ENCODE assay signal across 19 cellular contexts in genomic region chrX:110750526-110751189, GRCh38. TPM values are rescaled to one million over a fixed set of nuclear protein-coding genes. Genes with fewer than 3 reads are reported as not detected.
DNase-seq lines count a peak whose midpoint lies in the region; ATAC-seq and TF ChIP-seq lines count a peak whose summit lies in the region.
"Had no signal": no experiment of that assay in that cellular context is flagged by ENCODE, and none has a peak within 500 bp of the region (broad histone marks: within the 10 kb centered on the region; RNA-seq: fewer than 3 reads in every experiment).

No MANE protein-coding gene starts in this region.

- ATAC-seq in sciatic nerve: peak; percentile 63
- no peak for ATAC-seq in GM21825 (IDR thresholded peaks at IDR 0.05; ENCODE audit: unreplicated experiment)
- no peak for ATAC-seq in HG02884 (IDR thresholded peaks at IDR 0.05; ENCODE audit: unreplicated experiment)
- ATAC-seq in HG02798 (IDR thresholded peaks at IDR 0.05; ENCODE audit: poor library complexity, unreplicated experiment): no peak
- ATAC-seq: GM12878, HCT116 had no signal

- H3K4me1 Mint-ChIP-seq in nephron: peaks cover 36% of the 10 kb centered on the region
- H3K4me1 Mint-ChIP-seq in glutamatergic neuron (ENCODE audit: low read depth, unreplicated experiment): peaks cover 20% of the 10 kb centered on the region
- H3K4me1 Mint-ChIP-seq: B cell, IgD-negative memory B cell had no signal

- no peak for TF ChIP-seq CTCF in fibroblast of mammary gland (conservative IDR thresholded peaks at IDR 0.05; ENCODE audit: control insufficient read depth, insufficient read depth, low read depth, low read length)
- TF ChIP-seq CTCF in nephron (IDR thresholded peaks at IDR 0.05; ENCODE audit: unreplicated experiment in 3 of 3): no peak
- no peak for TF ChIP-seq CTCF in glutamatergic neuron (IDR thresholded peaks at IDR 0.05; ENCODE audit: partially characterized antibody, unreplicated experiment)

- H3K27ac Mint-ChIP-seq in nephron (peak overlapping the region; percentile 19 to 84 (median 54)), glutamatergic neuron (ENCODE audit: unreplicated experiment) (no peak overlapping the region)
- H3K27ac Mint-ChIP-seq: B cell; CD4-positive, alpha-beta T cell had no signal

- H3K4me3 Mint-ChIP-seq in nephron (no peak overlapping the region), glutamatergic neuron (ENCODE audit: unreplicated experiment) (no peak overlapping the region)
- H3K4me3 Mint-ChIP-seq: B cell; CD4-positive, alpha-beta T cell; IgD-negative memory B cell had no signal

- H3K9me3 Mint-ChIP-seq in nephron (no peaks in the 10 kb centered on the region), glutamatergic neuron (ENCODE audit: unreplicated experiment) (peaks cover 2% of the 10 kb centered on the region)
- H3K9me3 Mint-ChIP-seq: CD4-positive, alpha-beta T cell had no signal

- H3K4me3 ChIP-seq in fibroblast of mammary gland (ENCODE audit: control insufficient read depth, low read depth, low read length): no peak overlapping the region
- H3K4me3 ChIP-seq: GM12878, GM23248 had no signal

- intact Hi-C loops in sciatic nerve (cut with DNase I): no loop called here

- DNase-seq in astrocyte of the hippocampus (ENCODE audit: low read depth, low spot score): peak; percentile 21
- peak; percentile 9 for DNase-seq in fibroblast of mammary gland (ENCODE audit: low read depth)
- DNase-seq in sciatic nerve (ENCODE audit: low spot score): no peak
- no peak for DNase-seq in glutamatergic neuron
- DNase-seq: ACHN; C1 segment of cervical spinal cord; Calu3; CD4-positive, alpha-beta T cell; DMS 273 treated with DMSO at 0.1 percent for 48 hours; GM23248 had no signal

- H3K36me3 Mint-ChIP-seq in nephron (ENCODE audit: low read depth): no peaks in the 10 kb centered on the region
- H3K36me3 Mint-ChIP-seq in glutamatergic neuron (ENCODE audit: unreplicated experiment): no peaks in the 10 kb centered on the region

- no peaks in the 10 kb centered on the region for H3K27me3 Mint-ChIP-seq in nephron (ENCODE audit: low read depth)
- H3K27me3 Mint-ChIP-seq in glutamatergic neuron (ENCODE audit: unreplicated experiment): peaks cover 3% of the 10 kb centered on the region
- H3K27me3 Mint-ChIP-seq: B cell; CD4-positive, alpha-beta T cell had no signal

RNA-seq across cellular contexts. Expression of gene CHRDL1, which starts 45.0 kb away (rescaled TPM):
- total RNA-seq in sciatic nerve (183 TPM), glutamatergic neuron (ENCODE audit: unreplicated experiment) (38.2 TPM)
- total RNA-seq: A172; B cell; Calu3; CD4-positive, alpha-beta T cell; GM23248 had no signal

Comparison
In these comparisons a context has a peak if more than half of its experiments do, and no peak if none do; other contexts are left out.
1. DNase-seq: peak in astrocyte of the hippocampus (single experiment) and fibroblast of mammary gland (single experiment); none in sciatic nerve (single experiment) and glutamatergic neuron (single experiment).